29 cellular contexts compared by ENCODE assay signal in genomic region chr10:75984067-75984466, GRCh38.
"Had no signal": no experiment of that assay in that cellular context is flagged by ENCODE, and none has a peak within 500 bp of the region (broad histone marks: within the 10 kb centered on the region; RNA-seq: fewer than 3 reads in every experiment).

No MANE protein-coding gene starts in this region.

- DNase-seq: hippocampal formation; kidney glomerular epithelial cell; left cardiac atrium; left lung; lower lobe of right lung; mammary epithelial cell; mesenchymal stem cell; naive thymus-derived CD8-positive, alpha-beta T cell; occipital lobe; ovary; right lobe of liver; stimulated activated CD4-positive, alpha-beta T cell treated with anti-CD3 and anti-CD28 coated beads, Interleukin-12 subunit alpha, Interleukin-12 subunit beta, amount 100 ng/mL, for 4 hours; stimulated activated CD4-positive, alpha-beta T cell treated with anti-CD3 and anti-CD28 coated beads, Interleukin-15, amount 100 ng/mL, for 24 hours; stimulated activated CD4-positive, alpha-beta T cell treated with anti-CD3 and anti-CD28 coated beads, Interleukin-2, amount 100 ng/mL, for 24 hours; stimulated activated CD4-positive, alpha-beta T cell treated with anti-CD3 and anti-CD28 coated beads, Interleukin-4, amount 100 ng/mL, for 1 hour; stimulated activated naive B cell treated with anti-CD40 and anti-IgM and Interleukin-4, amounts not matched to agents 10 μg/mL and 1 μg/mL and 100 μg/mL, for 72 hours; stimulated activated naive CD8-positive, alpha-beta T cell treated with anti-CD3 and anti-CD28 coated beads, Interleukin-15, Interleukin-2, amounts not matched to agents 100 U/mL and 50 U/mL, for 24 hours; stomach; testis; thyroid gland; transverse colon; upper lobe of left lung had no signal

- H3K27ac Mint-ChIP-seq: nephron; progenitor cell of endocrine pancreas; stimulated activated naive B cell treated with anti-CD40 and anti-IgM and Interleukin-4, amounts not matched to agents 10 μg/mL and 1 μg/mL and 100 μg/mL, for 72 hours had no signal

- H3K9me3 Mint-ChIP-seq: nephron, neural crest cell had no signal

- H3K36me3 Mint-ChIP-seq: naive thymus-derived CD8-positive, alpha-beta T cell; stimulated activated naive B cell treated with anti-CD40 and anti-IgM and Interleukin-4, amounts not matched to agents 10 μg/mL and 1 μg/mL and 100 μg/mL, for 72 hours had no signal

- H3K36me3 ChIP-seq: left lung, lower lobe of right lung, neutrophil, ovary, right atrium auricular region, right lobe of liver, stomach, thyroid gland, transverse colon, upper lobe of left lung, vagina had no signal

- H3K9me3 ChIP-seq: left lung, lower lobe of right lung, neutrophil, ovary, right atrium auricular region, right lobe of liver, stomach, testis, thyroid gland, transverse colon, upper lobe of left lung, vagina had no signal

- H3K4me2 ChIP-seq: smooth muscle cell had no signal

- H3K4me1 ChIP-seq: lower lobe of right lung, right atrium auricular region, right lobe of liver, stomach, testis, thyroid gland, transverse colon, upper lobe of left lung, vagina had no signal

- ATAC-seq: left cardiac atrium; left lung; lower lobe of right lung; naive thymus-derived CD8-positive, alpha-beta T cell; right lobe of liver; stimulated activated naive B cell treated with anti-CD40 and anti-IgM and Interleukin-4, amounts not matched to agents 10 μg/mL and 1 μg/mL and 100 μg/mL, for 72 hours; stimulated activated naive CD8-positive, alpha-beta T cell treated with anti-CD3 and anti-CD28 coated beads, Interleukin-15, Interleukin-2, amounts not matched to agents 100 U/mL and 50 U/mL, for 24 hours had no signal

- H3K4me3 ChIP-seq: left lung, lower lobe of right lung, ovary, right atrium auricular region, right lobe of liver, smooth muscle cell, stomach, testis, thyroid gland, transverse colon, upper lobe of left lung, vagina had no signal

- H3K27me3 Mint-ChIP-seq: progenitor cell of endocrine pancreas had no signal

- H3K27ac ChIP-seq: left lung, lower lobe of right lung, neutrophil, ovary, right atrium auricular region, right lobe of liver, stomach, testis, thyroid gland, transverse colon, upper lobe of left lung, vagina had no signal

- H3K27me3 ChIP-seq: left lung, neutrophil, ovary, right atrium auricular region, right lobe of liver, stomach, testis, thyroid gland, transverse colon, upper lobe of left lung, vagina had no signal

- H3K4me3 Mint-ChIP-seq: naive thymus-derived CD8-positive, alpha-beta T cell; nephron; neural crest cell; stimulated activated naive B cell treated with anti-CD40 and anti-IgM and Interleukin-4, amounts not matched to agents 10 μg/mL and 1 μg/mL and 100 μg/mL, for 72 hours had no signal

- H3K4me1 Mint-ChIP-seq: naive thymus-derived CD8-positive, alpha-beta T cell; stimulated activated naive B cell treated with anti-CD40 and anti-IgM and Interleukin-4, amounts not matched to agents 10 μg/mL and 1 μg/mL and 100 μg/mL, for 72 hours had no signal
